8 cellular contexts compared by ENCODE assay signal in the genomic region with DNA sequence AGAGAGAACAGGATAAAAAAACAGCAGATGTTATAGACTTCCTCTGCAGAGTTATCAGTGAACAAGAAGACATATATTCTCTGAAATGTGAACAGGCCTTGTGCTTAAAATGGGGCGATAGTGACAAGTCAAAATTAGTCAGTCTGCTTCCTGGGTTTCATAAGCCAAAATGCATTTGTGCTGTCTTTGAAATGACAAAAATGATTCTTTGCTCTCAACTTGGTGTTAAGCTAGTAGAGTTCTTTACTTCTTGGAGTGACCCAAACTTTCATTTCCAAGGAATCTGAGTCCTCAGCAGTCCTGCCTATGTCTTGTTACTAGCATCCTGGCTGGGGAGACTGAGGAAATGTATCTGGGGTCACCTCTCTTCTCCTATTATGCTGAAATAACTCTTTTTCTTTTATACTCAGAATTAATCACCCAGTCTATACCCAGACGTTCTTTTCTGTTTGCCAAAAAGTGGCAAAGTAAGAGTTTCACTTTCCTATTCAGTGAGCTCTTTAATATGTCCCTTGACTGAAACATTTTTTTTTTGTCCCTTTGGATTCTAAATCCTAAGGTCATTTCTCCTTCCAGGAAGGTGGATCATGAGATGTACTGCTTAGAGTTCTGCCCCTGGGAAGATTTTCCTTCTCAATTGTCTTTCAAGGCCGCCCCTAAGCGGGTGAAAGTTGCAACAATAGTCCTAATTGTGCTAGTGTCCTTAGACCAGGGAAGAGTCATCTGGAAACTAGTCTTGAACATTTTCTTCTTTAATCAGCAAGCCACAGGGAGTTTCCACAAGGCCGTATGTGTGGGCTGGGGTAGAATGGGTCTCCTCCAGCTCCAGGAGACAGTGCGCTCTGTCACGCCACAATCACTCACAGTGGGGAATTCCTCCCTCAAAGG. TPM values are rescaled to one million over a fixed set of nuclear protein-coding genes. Genes with fewer than 3 reads are reported as not detected.
DNase-seq lines count a peak whose midpoint lies in the region; ATAC-seq and TF ChIP-seq lines count a peak whose summit lies in the region.

No MANE protein-coding gene starts in this region.

- H3K79me2 ChIP-seq in GM23248 (ENCODE audit: insufficient read depth): no peaks in the 10 kb centered on the region

- peak; percentile 57 for ATAC-seq in GM18499 (IDR thresholded peaks at IDR 0.05; ENCODE audit: insufficient read depth, unreplicated experiment)
- no peak for ATAC-seq in omental fat pad (ENCODE audit: low FRiP score)

- no peak for DNase-seq in GM23248
- DNase-seq in RPMI7951 (ENCODE audit: low read depth): peak; percentile 77
- no peak for DNase-seq in epithelial cell of prostate (ENCODE audit: low read depth, low spot score)
- peak; percentile 52 for DNase-seq in superior temporal gyrus (ENCODE audit: extremely low spot score)
- DNase-seq in NCI-H524 treated with DMSO at 0.1 percent for 48 hours (lab: John Stamatoyannopoulos, UW): no peak
- DNase-seq in omental fat pad (ENCODE audit: low spot score): no peak
- DNase-seq in dedifferentiated amniotic fluid mesenchymal stem cell (ENCODE audit: extremely low spot score): no peak

- H3K4me2 ChIP-seq in GM23248 (ENCODE audit: unreplicated experiment): no peak overlapping the region

- in situ Hi-C loops in GM23248 (cut with MboI): no loop called here

- no peaks in the 10 kb centered on the region for H3K27me3 ChIP-seq in GM23248 (replicated peaks; ENCODE audit: insufficient read depth)

- H3K9me3 ChIP-seq in GM23248 (ENCODE audit: low read depth): no peaks in the 10 kb centered on the region

- H3K4me1 ChIP-seq in GM23248 (ENCODE audit: insufficient read depth): no peaks in the 10 kb centered on the region

- WGBS in GM23248 (ENCODE audit: low coverage in 1 of 2, low lambda C conversion rate in 2 of 2, missing lambda C conversion rate in 2 of 2), 2 experiments: 78 to 81% methylated on average over 7 of the region's 7 CpGs

- no peaks in the 10 kb centered on the region for H4K20me1 ChIP-seq in GM23248 (ENCODE audit: insufficient read depth)

- no peak overlapping the region for H3K9ac ChIP-seq in GM23248

- TF ChIP-seq CTCF in omental fat pad (IDR thresholded peaks at IDR 0.05): no peak

- H2AFZ ChIP-seq in GM23248: peak overlapping the region; percentile 1; the same call in 1 of the 2 replicates

- no peaks in the 10 kb centered on the region for H3K9me2 ChIP-seq in GM23248 (ENCODE audit: insufficient read depth)

- no peaks in the 10 kb centered on the region for H3K36me3 ChIP-seq in GM23248 (ENCODE audit: low read depth)

- no peaks in the 10 kb centered on the region; the same call in 1 of the 2 replicates for H3F3A ChIP-seq in GM23248 (ENCODE audit: insufficient read depth)

- no peak overlapping the region for H3K4me3 ChIP-seq in GM23248

- H3K27ac ChIP-seq in GM23248 (no peak overlapping the region), epithelial cell of prostate (peak overlapping the region; percentile 19)

RNA-seq across cellular contexts. Expression of a gene that starts 52.9 kb away (rescaled TPM):
- total RNA-seq in GM23248 (2014; rRNA removed; shearing (Covaris generic)): 68.3 and 69.5 TPM in 2 replicates
- 95.4 and 116 TPM in 2 replicates for polyA plus RNA-seq in GM23248 (2016; fragmentation: Nextera tagmentation; extraction: Ambion mirVana)
- 100 and 125 TPM in 2 replicates for total RNA-seq in RPMI7951 (2014; rRNA removed; shearing (Covaris generic))
- total RNA-seq in omental fat pad: 100 to 1,000 TPM in 1 of 4 donors, 10 to 100 TPM in 3; 58.7 to 135 (median 91.6) TPM

Comparison
In these comparisons a context has a peak if more than half of its experiments do, and no peak if none do; other contexts are left out.
1. DNase-seq: peak in RPMI7951 (single experiment) and superior temporal gyrus (single experiment); none in GM23248 (single experiment), epithelial cell of prostate (single experiment), NCI-H524 treated with DMSO at 0.1 percent for 48 hours (single experiment), omental fat pad (single experiment) and dedifferentiated amniotic fluid mesenchymal stem cell (single experiment).